ENCODE assay signal across 8 cellular contexts in genomic region chr19:6110360-6110977, GRCh38. TPM values are rescaled to one million over a fixed set of nuclear protein-coding genes. Genes with fewer than 3 reads are reported as not detected.
DNase-seq lines count a peak whose midpoint lies in the region; ATAC-seq and TF ChIP-seq lines count a peak whose summit lies in the region.

TSS of gene RFX2 (minus strand) at chr19:6110500. CDS start at chr19:6047496, 63,004 bp downstream.

- peaks cover 12 to 23% (median 22%) of the 10 kb centered on the region in 3 donors for H3K27me3 Mint-ChIP-seq in immature natural killer cell (ENCODE audit: low read depth in 3 of 3)

- H3K4me3 Mint-ChIP-seq in immature natural killer cell = peak within 1 kb of the TSS; percentile 85 to 95 (median 91)

- H2AFZ ChIP-seq in smooth muscle cell (ENCODE audit: low read depth) = peak within 1 kb of the TSS; percentile 83

- peak within 1 kb of the TSS; percentile 85 for H3K9ac ChIP-seq in smooth muscle cell (ENCODE audit: low read depth)

- no peaks in the 10 kb centered on the region for H3K79me2 ChIP-seq in smooth muscle cell (ENCODE audit: low read depth)

- peak within 1 kb of the TSS; percentile 98 for H3K4me2 ChIP-seq in smooth muscle cell

- H3K9me3 ChIP-seq in smooth muscle cell (replicated peaks; ENCODE audit: low read depth) = no peaks in the 10 kb centered on the region

- peak within 1 kb of the TSS; percentile 31 for H3K27ac ChIP-seq in smooth muscle cell (ENCODE audit: low read depth)

- H3K4me1 ChIP-seq in smooth muscle cell (ENCODE audit: low read depth) = peaks cover 15% of the 10 kb centered on the region

- WGBS in smooth muscle cell (ENCODE audit: low lambda C conversion rate) = 1% methylated on average over 40 of the region's 75 CpGs

- H3K9me3 Mint-ChIP-seq in immature natural killer cell = peaks cover 0 to 4% (median 0%) of the 10 kb centered on the region in 6 donors

- H3K36me3 Mint-ChIP-seq in immature natural killer cell = no peaks in the 10 kb centered on the region

- no peaks in the 10 kb centered on the region for H4K20me1 ChIP-seq in smooth muscle cell (ENCODE audit: low read depth)

- no peaks in the 10 kb centered on the region for H3K36me3 ChIP-seq in smooth muscle cell (ENCODE audit: low read depth)

- H3F3A ChIP-seq in smooth muscle cell (ENCODE audit: low read depth) = peaks cover 11% of the 10 kb centered on the region

- TF ChIP-seq CTCF in AG09319 (IDR thresholded peaks at IDR 0.05; ENCODE audit: low read depth, low read length) (no peak), WI38 (IDR thresholded peaks at IDR 0.05; ENCODE audit: low read depth, low read length) (no peak), cardiac fibroblast (IDR thresholded peaks at IDR 0.05; ENCODE audit: low read depth, low read length) (no peak), smooth muscle cell (IDR thresholded peaks at IDR 0.05; ENCODE audit: borderline replicate concordance, insufficient read depth, poor library complexity, severe bottlenecking) (no peak)

- H3K27ac Mint-ChIP-seq in immature natural killer cell = peak within 1 kb of the TSS in 5 of 6 donors; percentile 66 to 90 (median 88)

- no peaks in the 10 kb centered on the region for H3K27me3 ChIP-seq in smooth muscle cell (ENCODE audit: low read depth)

- DNase-seq in AG09319 (ENCODE audit: extremely low read depth, low read depth) = peak; percentile 97
- DNase-seq in NCI-H2227 treated with DMSO at 0.1 percent for 48 hours (lab: John Stamatoyannopoulos, UW) = peak; percentile 92
- peak; percentile 99 for DNase-seq in cardiac fibroblast (ENCODE audit: low read depth in 2 of 2)
- peak; percentile 99 for DNase-seq in immature natural killer cell
- peak; percentile 94 for DNase-seq in smooth muscle cell (lab: John Stamatoyannopoulos, UW; ENCODE audit: unreplicated experiment)

- H3K4me1 Mint-ChIP-seq in immature natural killer cell = peaks cover 23 to 26% of the 10 kb centered on the region in 2 donors

- peak; percentile 94 for ATAC-seq in GM19023 (IDR thresholded peaks at IDR 0.05; ENCODE audit: unreplicated experiment)
- peak; percentile 93 for ATAC-seq in HG03175 (IDR thresholded peaks at IDR 0.05; ENCODE audit: unreplicated experiment)

- H3K4me3 ChIP-seq in WI38 (ENCODE audit: low read depth, low read length) = peak within 1 kb of the TSS; percentile 68
- H3K4me3 ChIP-seq in cardiac fibroblast (replicated peaks in 1 of 2; ENCODE audit: low read depth in 2 of 2, low read length in 2 of 2) = peak within 1 kb of the TSS; percentile 61 to 63
- peak within 1 kb of the TSS; percentile 65 for H3K4me3 ChIP-seq in smooth muscle cell

RNA-seq across cellular contexts. Expression of gene RFX2, which starts in this region (rescaled TPM):
- polyA plus RNA-seq in immature natural killer cell (1 to 10 TPM in 2 of 3 donors, not detected in 1; 2.2 to 3.9 TPM), smooth muscle cell (4.7 and 6.4 TPM in 2 replicates)
- total RNA-seq in smooth muscle cell = 2.7 and 7.5 TPM in 2 replicates

Comparison
In these comparisons a context has a peak if more than half of its experiments do, and no peak if none do; other contexts are left out.
1. Peak in every context shown above with its lines: DNase-seq, ATAC-seq, H3K4me3 ChIP-seq and H3K27ac ChIP-seq.